Comparison of ENCODE assay signal across 27 cellular contexts in the genomic region with DNA sequence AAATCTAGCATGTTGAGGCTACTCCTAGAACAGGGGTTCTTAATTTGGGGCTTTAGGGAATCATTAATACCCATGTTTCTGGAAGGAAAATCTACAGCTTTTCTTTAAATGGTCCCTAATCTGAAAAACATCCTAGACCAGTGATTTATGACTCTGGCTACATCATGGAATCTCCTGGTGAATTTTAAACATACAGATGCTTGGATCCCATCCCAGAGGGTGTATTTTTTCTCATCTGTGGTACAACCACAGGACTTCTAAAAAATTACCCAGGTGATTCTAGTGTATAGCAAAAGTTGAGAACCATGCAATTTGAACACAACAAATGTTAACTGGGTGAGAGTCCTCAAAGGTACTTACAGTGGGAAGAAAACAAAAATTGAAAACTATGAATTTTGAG. TPM values are rescaled to one million over a fixed set of nuclear protein-coding genes. Genes with fewer than 3 reads are reported as not detected.
DNase-seq lines count a peak whose midpoint lies in the region; ATAC-seq, FAIRE-seq and TF ChIP-seq lines count a peak whose summit lies in the region.
"Had no signal": no experiment of that assay in that cellular context is flagged by ENCODE, and none has a peak within 500 bp of the region (broad histone marks: within the 10 kb centered on the region; RNA-seq: fewer than 3 reads in every experiment).

No MANE protein-coding gene starts in this region.

- H3K4me3 ChIP-seq in KMS-11 (IDR thresholded peaks at IDR 0.05; ENCODE audit: insufficient read depth, low read depth, low read length) (no peak overlapping the region), trophoblast cell (ENCODE audit: low read depth, low read length) (no peak overlapping the region)
- H3K4me3 ChIP-seq: BLaER1, lower lobe of right lung, upper lobe of left lung had no signal

- H3K9ac ChIP-seq in KMS-11 (peak overlapping the region; percentile 14; the same call in 1 of the 2 replicates), trophoblast cell (ENCODE audit: low read length) (no peak overlapping the region)
- H3K9ac ChIP-seq: BLaER1 had no signal

- peak overlapping the region; percentile 89 for H3K27ac Mint-ChIP-seq in central memory CD8-positive, alpha-beta T cell (ENCODE audit: low read depth)
- H3K27ac Mint-ChIP-seq in stimulated activated naive CD8-positive, alpha-beta T cell treated with anti-CD3 and anti-CD28 coated beads, Interleukin-15, amount 100 ng/mL, for 72 hours: no peak overlapping the region
- H3K27ac Mint-ChIP-seq: activated naive CD8-positive, alpha-beta T cell treated with anti-CD3 and anti-CD28 coated beads for 36 hours had no signal

- H2BK12ac ChIP-seq in trophoblast cell (ENCODE audit: low read length): no peak overlapping the region

- no peak for ATAC-seq in central memory CD8-positive, alpha-beta T cell (replicated peaks; ENCODE audit: extremely low read depth, poor library complexity, severe bottlenecking)
- ATAC-seq in stimulated activated naive CD8-positive, alpha-beta T cell treated with anti-CD3 and anti-CD28 coated beads, Interleukin-15, amount 100 ng/mL, for 72 hours: no peak
- ATAC-seq: activated CD4-positive, CD25-positive, alpha-beta regulatory T cell treated with anti-CD3 and anti-CD28 coated beads, Interleukin-2, amount 50 U/mL, for 24 hours; activated T-cell treated with anti-CD3 and anti-CD28 coated beads, Interleukin-2, amount 50 U/mL, for 4 hours; lower lobe of right lung had no signal

- no peak overlapping the region for H2AFZ ChIP-seq in KMS-11 (ENCODE audit: low read depth)
- H2AFZ ChIP-seq in trophoblast cell (ENCODE audit: insufficient read depth, low read length, poor library complexity): no peak overlapping the region

- H3K18ac ChIP-seq in trophoblast cell (ENCODE audit: low read length): no peak overlapping the region

- H3K36me3 ChIP-seq in KMS-11 (ENCODE audit: insufficient read depth): no peaks in the 10 kb centered on the region
- H3K36me3 ChIP-seq in trophoblast cell (ENCODE audit: control insufficient read depth in 1 of 2, insufficient read depth in 2 of 2, low read length in 2 of 2): no peaks in the 10 kb centered on the region
- H3K36me3 ChIP-seq: lower lobe of right lung, upper lobe of left lung had no signal

- peak; percentile 19 for DNase-seq in NCI-H1694 (lab: John Stamatoyannopoulos, UW)
- DNase-seq in NCI-H1694 treated with DMSO at 0.1 percent for 48 hours (lab: John Stamatoyannopoulos, UW): no peak
- no peak for DNase-seq in central memory CD8-positive, alpha-beta T cell (ENCODE audit: low spot score in 2 of 2)
- no peak for DNase-seq in trophoblast cell
- DNase-seq in GM12892 (ENCODE audit: insufficient read length): no peak
- DNase-seq in anterior cingulate cortex (lab: John Stamatoyannopoulos, UW): no peak
- DNase-seq in stimulated activated naive CD8-positive, alpha-beta T cell treated with anti-CD3 and anti-CD28 coated beads, Interleukin-15, amount 100 ng/mL, for 72 hours: no peak
- DNase-seq: 8988T; activated CD8-positive, alpha-beta memory T cell treated with anti-CD3 and anti-CD28 coated beads for 24 hours; activated naive CD8-positive, alpha-beta T cell treated with anti-CD3 and anti-CD28 coated beads for 36 hours; activated T-cell treated with anti-CD3 and anti-CD28 coated beads, Interleukin-2, amount 50 U/mL, for 4 hours; cortex of kidney; foreskin melanocyte; H7; hippocampal formation; islet precursor cell; KBM-7; lower lobe of right lung; NCI-H2029 treated with DMSO at 0.1 percent for 48 hours; nucleus accumbens; small intestine; stimulated activated CD4-positive, alpha-beta T cell treated with anti-CD3 and anti-CD28 coated beads, Interleukin-4, amount 100 ng/mL, for 1 hour; SW 1271; upper lobe of left lung had no signal

- H3K79me2 ChIP-seq in KMS-11 (ENCODE audit: insufficient read depth, low read depth): peaks cover 100% of the 10 kb centered on the region
- peaks cover 24% of the 10 kb centered on the region for H3K79me2 ChIP-seq in trophoblast cell (ENCODE audit: control insufficient read depth, insufficient read depth, low read length, poor library complexity)

- H3K14ac ChIP-seq in trophoblast cell (ENCODE audit: low read length): no peak overlapping the region

- peaks cover 16% of the 10 kb centered on the region for H3K36me3 Mint-ChIP-seq in central memory CD8-positive, alpha-beta T cell (ENCODE audit: insufficient read depth)

- no peak overlapping the region for H3K4me3 Mint-ChIP-seq in central memory CD8-positive, alpha-beta T cell
- H3K4me3 Mint-ChIP-seq in stimulated activated naive CD8-positive, alpha-beta T cell treated with anti-CD3 and anti-CD28 coated beads, Interleukin-15, amount 100 ng/mL, for 72 hours: no peak overlapping the region
- H3K4me3 Mint-ChIP-seq: activated naive CD8-positive, alpha-beta T cell treated with anti-CD3 and anti-CD28 coated beads for 36 hours; activated T-cell treated with anti-CD3 and anti-CD28 coated beads, Interleukin-2, amount 50 U/mL, for 4 hours had no signal

- no peak overlapping the region for H3K23ac ChIP-seq in trophoblast cell (ENCODE audit: low read length)

- FAIRE-seq in GM12892 (lab: Jason Lieb, UNC): no peak
- FAIRE-seq: small intestine had no signal

- H4K20me1 ChIP-seq in KMS-11 (ENCODE audit: insufficient read depth): peaks cover 33% of the 10 kb centered on the region

- H3K4me1 Mint-ChIP-seq in central memory CD8-positive, alpha-beta T cell: peaks cover 90% of the 10 kb centered on the region
- H3K4me1 Mint-ChIP-seq in stimulated activated naive CD8-positive, alpha-beta T cell treated with anti-CD3 and anti-CD28 coated beads, Interleukin-15, amount 100 ng/mL, for 72 hours: peaks cover 92% of the 10 kb centered on the region

- H3K79me1 ChIP-seq in trophoblast cell (ENCODE audit: low read length): no peaks in the 10 kb centered on the region

- H3K27me3 Mint-ChIP-seq in central memory CD8-positive, alpha-beta T cell: no peaks in the 10 kb centered on the region
- no peaks in the 10 kb centered on the region for H3K27me3 Mint-ChIP-seq in stimulated activated naive CD8-positive, alpha-beta T cell treated with anti-CD3 and anti-CD28 coated beads, Interleukin-15, amount 100 ng/mL, for 72 hours
- H3K27me3 Mint-ChIP-seq: activated naive CD8-positive, alpha-beta T cell treated with anti-CD3 and anti-CD28 coated beads for 36 hours had no signal

- no peak overlapping the region for H2AK5ac ChIP-seq in trophoblast cell (ENCODE audit: low read length)

- no peak overlapping the region for H4K91ac ChIP-seq in trophoblast cell (ENCODE audit: low read depth, low read length)

- H2BK120ac ChIP-seq in trophoblast cell (ENCODE audit: insufficient read depth, low read length, poor library complexity): no peak overlapping the region

- peak overlapping the region; percentile 43 for H3K4ac ChIP-seq in trophoblast cell (ENCODE audit: low read depth, low read length)

- no peak for TF ChIP-seq POLR2A in GM12892 (IDR thresholded peaks at IDR 0.05; ENCODE audit: low read depth, low read length)

- no peak for TF ChIP-seq CTCF in KMS-11 (conservative IDR thresholded peaks at IDR 0.05; ENCODE audit: low read depth, low read length)

- no peaks in the 10 kb centered on the region for H3K9me3 ChIP-seq in trophoblast cell (ENCODE audit: insufficient read depth, low read depth, low read length)
- H3K9me3 ChIP-seq: BLaER1, lower lobe of right lung, upper lobe of left lung had no signal

- H3K27me3 ChIP-seq in KMS-11 (ENCODE audit: insufficient read depth, low read depth) (no peaks in the 10 kb centered on the region), trophoblast cell (ENCODE audit: insufficient read depth, low read length) (no peaks in the 10 kb centered on the region)
- H3K27me3 ChIP-seq: BLaER1, upper lobe of left lung had no signal

- H3K4me2 ChIP-seq in KMS-11 (peak overlapping the region; percentile 92), trophoblast cell (ENCODE audit: low read length) (no peak overlapping the region)
- H3K4me2 ChIP-seq: BLaER1 had no signal

- no peak overlapping the region for H4K8ac ChIP-seq in trophoblast cell (ENCODE audit: low read depth, low read length)

- no peaks in the 10 kb centered on the region for H3K9me3 Mint-ChIP-seq in central memory CD8-positive, alpha-beta T cell
- no peaks in the 10 kb centered on the region for H3K9me3 Mint-ChIP-seq in stimulated activated naive CD8-positive, alpha-beta T cell treated with anti-CD3 and anti-CD28 coated beads, Interleukin-15, amount 100 ng/mL, for 72 hours
- H3K9me3 Mint-ChIP-seq: activated T-cell treated with anti-CD3 and anti-CD28 coated beads, Interleukin-2, amount 50 U/mL, for 4 hours had no signal

- no peak overlapping the region for H4K12ac ChIP-seq in trophoblast cell (ENCODE audit: low read depth, low read length)

- no peak overlapping the region for H2BK5ac ChIP-seq in trophoblast cell (ENCODE audit: low read depth, low read length, poor library complexity)

- H3K4me1 ChIP-seq in KMS-11 (ENCODE audit: low read depth, poor library complexity, severe bottlenecking) (peaks cover 100% of the 10 kb centered on the region), trophoblast cell (ENCODE audit: control insufficient read depth in 1 of 2, insufficient read depth in 2 of 2, low read length in 2 of 2) (peaks cover 5% of the 10 kb centered on the region in 2 experiments)

- H3K27ac ChIP-seq in KMS-11: peak overlapping the region; percentile 64
- no peak overlapping the region for H3K27ac ChIP-seq in trophoblast cell (ENCODE audit: low read depth, low read length)
- H3K27ac ChIP-seq: BLaER1, lower lobe of right lung had no signal

RNA-seq across cellular contexts. Expression of a gene that starts 41.5 kb away (rescaled TPM):
- 34.1 and 34.6 TPM in 2 replicates for polyA plus RNA-seq in trophoblast cell (2013)
- polyA plus RNA-seq in GM12892 (2012; ENCODE audit: missing spikeins): 27.1 TPM
